ENCODE assay signal across 1 cellular context in the genomic region with DNA sequence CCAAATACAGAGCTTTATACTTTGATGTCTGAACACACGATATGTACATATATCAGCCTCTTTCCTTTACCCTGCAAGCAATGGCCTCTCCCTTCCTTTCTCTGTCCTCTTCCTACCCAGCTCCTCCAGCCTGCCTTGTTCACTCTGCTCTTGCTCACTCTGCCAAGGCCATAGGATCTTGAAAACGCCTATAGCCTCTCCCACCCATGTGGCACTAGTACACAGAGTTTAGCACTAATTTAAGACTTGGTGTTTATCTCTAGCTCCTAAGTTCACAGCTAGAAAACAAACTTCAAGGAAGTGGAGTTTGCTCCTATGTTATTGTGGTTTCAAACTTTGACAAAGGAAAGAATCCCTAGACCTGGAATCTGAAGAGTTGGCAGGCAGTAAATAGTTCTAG.
TF ChIP-seq lines count a peak whose summit lies in the region.

No MANE protein-coding gene starts in this region.

TF ChIP-seq in H1, 55 proteins besides CTCF, POLR2A, EP300 and RAD21:
- TF ChIP-seq TAF7 (optimal IDR thresholded peaks at IDR 0.05; ENCODE audit: borderline replicate concordance, low read depth, low read length) (no peak), ASH2L (IDR thresholded peaks at IDR 0.05; ENCODE audit: low read length) (no peak), SP4 (IDR thresholded peaks at IDR 0.05; ENCODE audit: low read length) (no peak), RBBP5 (IDR thresholded peaks at IDR 0.05; ENCODE audit: borderline replicate concordance, low read depth, low read length) (no peak), CHD2 (IDR thresholded peaks at IDR 0.05; ENCODE audit: low read length) (no peak), TEAD4 (IDR thresholded peaks at IDR 0.05; ENCODE audit: low read depth, low read length) (no peak), MAFK (IDR thresholded peaks at IDR 0.05; ENCODE audit: low read depth, low read length) (no peak), YY1 (IDR thresholded peaks at IDR 0.05; ENCODE audit: low read depth, low read length) (no peak), CREB1 (IDR thresholded peaks at IDR 0.05) (no peak), SRF (IDR thresholded peaks at IDR 0.05; ENCODE audit: low read depth, low read length) (no peak), JUND (IDR thresholded peaks at IDR 0.05; ENCODE audit: low read length) (no peak), SP1 (IDR thresholded peaks at IDR 0.05; ENCODE audit: low read depth, low read length) (no peak), POLR2AphosphoS5 (IDR thresholded peaks at IDR 0.05; ENCODE audit: low read depth, low read length) (no peak), KDM5A (IDR thresholded peaks at IDR 0.05; ENCODE audit: low read length) (no peak), SIX5 (IDR thresholded peaks at IDR 0.05; ENCODE audit: low read depth, low read length) (no peak), ZNF274 (IDR thresholded peaks at IDR 0.05; ENCODE audit: borderline replicate concordance, extremely low read depth, low read length) (no peak), SAP30 (IDR thresholded peaks at IDR 0.05; ENCODE audit: insufficient read depth, insufficient replicate concordance, low read length) (no peak), PHF8 (conservative IDR thresholded peaks at IDR 0.05; ENCODE audit: low read depth, low read length) (no peak), CHD1 (IDR thresholded peaks at IDR 0.05; ENCODE audit: low read depth, low read length) (no peak)
- TF ChIP-seq, protein P1, sequence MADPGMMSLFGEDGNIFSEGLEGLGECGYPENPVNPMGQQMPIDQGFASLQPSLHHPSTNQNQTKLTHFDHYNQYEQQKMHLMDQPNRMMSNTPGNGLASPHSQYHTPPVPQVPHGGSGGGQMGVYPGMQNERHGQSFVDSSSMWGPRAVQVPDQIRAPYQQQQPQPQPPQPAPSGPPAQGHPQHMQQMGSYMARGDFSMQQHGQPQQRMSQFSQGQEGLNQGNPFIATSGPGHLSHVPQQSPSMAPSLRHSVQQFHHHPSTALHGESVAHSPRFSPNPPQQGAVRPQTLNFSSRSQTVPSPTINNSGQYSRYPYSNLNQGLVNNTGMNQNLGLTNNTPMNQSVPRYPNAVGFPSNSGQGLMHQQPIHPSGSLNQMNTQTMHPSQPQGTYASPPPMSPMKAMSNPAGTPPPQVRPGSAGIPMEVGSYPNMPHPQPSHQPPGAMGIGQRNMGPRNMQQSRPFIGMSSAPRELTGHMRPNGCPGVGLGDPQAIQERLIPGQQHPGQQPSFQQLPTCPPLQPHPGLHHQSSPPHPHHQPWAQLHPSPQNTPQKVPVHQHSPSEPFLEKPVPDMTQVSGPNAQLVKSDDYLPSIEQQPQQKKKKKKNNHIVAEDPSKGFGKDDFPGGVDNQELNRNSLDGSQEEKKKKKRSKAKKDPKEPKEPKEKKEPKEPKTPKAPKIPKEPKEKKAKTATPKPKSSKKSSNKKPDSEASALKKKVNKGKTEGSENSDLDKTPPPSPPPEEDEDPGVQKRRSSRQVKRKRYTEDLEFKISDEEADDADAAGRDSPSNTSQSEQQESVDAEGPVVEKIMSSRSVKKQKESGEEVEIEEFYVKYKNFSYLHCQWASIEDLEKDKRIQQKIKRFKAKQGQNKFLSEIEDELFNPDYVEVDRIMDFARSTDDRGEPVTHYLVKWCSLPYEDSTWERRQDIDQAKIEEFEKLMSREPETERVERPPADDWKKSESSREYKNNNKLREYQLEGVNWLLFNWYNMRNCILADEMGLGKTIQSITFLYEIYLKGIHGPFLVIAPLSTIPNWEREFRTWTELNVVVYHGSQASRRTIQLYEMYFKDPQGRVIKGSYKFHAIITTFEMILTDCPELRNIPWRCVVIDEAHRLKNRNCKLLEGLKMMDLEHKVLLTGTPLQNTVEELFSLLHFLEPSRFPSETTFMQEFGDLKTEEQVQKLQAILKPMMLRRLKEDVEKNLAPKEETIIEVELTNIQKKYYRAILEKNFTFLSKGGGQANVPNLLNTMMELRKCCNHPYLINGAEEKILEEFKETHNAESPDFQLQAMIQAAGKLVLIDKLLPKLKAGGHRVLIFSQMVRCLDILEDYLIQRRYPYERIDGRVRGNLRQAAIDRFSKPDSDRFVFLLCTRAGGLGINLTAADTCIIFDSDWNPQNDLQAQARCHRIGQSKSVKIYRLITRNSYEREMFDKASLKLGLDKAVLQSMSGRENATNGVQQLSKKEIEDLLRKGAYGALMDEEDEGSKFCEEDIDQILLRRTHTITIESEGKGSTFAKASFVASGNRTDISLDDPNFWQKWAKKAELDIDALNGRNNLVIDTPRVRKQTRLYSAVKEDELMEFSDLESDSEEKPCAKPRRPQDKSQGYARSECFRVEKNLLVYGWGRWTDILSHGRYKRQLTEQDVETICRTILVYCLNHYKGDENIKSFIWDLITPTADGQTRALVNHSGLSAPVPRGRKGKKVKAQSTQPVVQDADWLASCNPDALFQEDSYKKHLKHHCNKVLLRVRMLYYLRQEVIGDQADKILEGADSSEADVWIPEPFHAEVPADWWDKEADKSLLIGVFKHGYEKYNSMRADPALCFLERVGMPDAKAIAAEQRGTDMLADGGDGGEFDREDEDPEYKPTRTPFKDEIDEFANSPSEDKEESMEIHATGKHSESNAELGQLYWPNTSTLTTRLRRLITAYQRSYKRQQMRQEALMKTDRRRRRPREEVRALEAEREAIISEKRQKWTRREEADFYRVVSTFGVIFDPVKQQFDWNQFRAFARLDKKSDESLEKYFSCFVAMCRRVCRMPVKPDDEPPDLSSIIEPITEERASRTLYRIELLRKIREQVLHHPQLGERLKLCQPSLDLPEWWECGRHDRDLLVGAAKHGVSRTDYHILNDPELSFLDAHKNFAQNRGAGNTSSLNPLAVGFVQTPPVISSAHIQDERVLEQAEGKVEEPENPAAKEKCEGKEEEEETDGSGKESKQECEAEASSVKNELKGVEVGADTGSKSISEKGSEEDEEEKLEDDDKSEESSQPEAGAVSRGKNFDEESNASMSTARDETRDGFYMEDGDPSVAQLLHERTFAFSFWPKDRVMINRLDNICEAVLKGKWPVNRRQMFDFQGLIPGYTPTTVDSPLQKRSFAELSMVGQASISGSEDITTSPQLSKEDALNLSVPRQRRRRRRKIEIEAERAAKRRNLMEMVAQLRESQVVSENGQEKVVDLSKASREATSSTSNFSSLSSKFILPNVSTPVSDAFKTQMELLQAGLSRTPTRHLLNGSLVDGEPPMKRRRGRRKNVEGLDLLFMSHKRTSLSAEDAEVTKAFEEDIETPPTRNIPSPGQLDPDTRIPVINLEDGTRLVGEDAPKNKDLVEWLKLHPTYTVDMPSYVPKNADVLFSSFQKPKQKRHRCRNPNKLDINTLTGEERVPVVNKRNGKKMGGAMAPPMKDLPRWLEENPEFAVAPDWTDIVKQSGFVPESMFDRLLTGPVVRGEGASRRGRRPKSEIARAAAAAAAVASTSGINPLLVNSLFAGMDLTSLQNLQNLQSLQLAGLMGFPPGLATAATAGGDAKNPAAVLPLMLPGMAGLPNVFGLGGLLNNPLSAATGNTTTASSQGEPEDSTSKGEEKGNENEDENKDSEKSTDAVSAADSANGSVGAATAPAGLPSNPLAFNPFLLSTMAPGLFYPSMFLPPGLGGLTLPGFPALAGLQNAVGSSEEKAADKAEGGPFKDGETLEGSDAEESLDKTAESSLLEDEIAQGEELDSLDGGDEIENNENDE (IDR thresholded peaks at IDR 0.05; ENCODE audit: insufficient replicate concordance, low read length): no peak
TF ChIP-seq in H1: peak in this region for 0.
